19 cellular contexts compared by ENCODE assay signal in genomic region chr14:74577948-74578275, GRCh38. TPM values are rescaled to one million over a fixed set of nuclear protein-coding genes. Genes with fewer than 3 reads are reported as not detected.
A peak's percentile ranks its signal among the peaks of the same experiment; 100 is the strongest.
DNase-seq lines count a peak whose midpoint lies in the region; ATAC-seq, FAIRE-seq and TF ChIP-seq lines count a peak whose summit lies in the region.
"Had no signal": no experiment of that assay in that cellular context is flagged by ENCODE, and none has a peak within 500 bp of the region (broad histone marks: within the 10 kb centered on the region; RNA-seq: fewer than 3 reads in every experiment).

No MANE protein-coding gene starts in this region.

- H3K9ac ChIP-seq in astrocyte (ENCODE audit: low read length) (no peak overlapping the region), neural progenitor cell (no peak overlapping the region)

- no peak for ATAC-seq in GM21717 (IDR thresholded peaks at IDR 0.05; ENCODE audit: unreplicated experiment)
- ATAC-seq: K562 had no signal

- H3K4me2 ChIP-seq in astrocyte (ENCODE audit: low read length) (no peak overlapping the region), neural progenitor cell (no peak overlapping the region)

- H3K27ac Mint-ChIP-seq in astrocyte (ENCODE audit: unreplicated experiment) (peak overlapping the region; percentile 27), neural progenitor cell (peak overlapping the region; percentile 70)

- intact Hi-C loops in tibial artery (cut with DNase I; ENCODE audit: low total_unique reads) = no loop called here

- no peak overlapping the region for H3K27ac ChIP-seq in astrocyte (ENCODE audit: low read depth, low read length)
- no peak overlapping the region for H3K27ac ChIP-seq in neural progenitor cell
- H3K27ac ChIP-seq in tibial artery = peak overlapping the region; percentile 70 to 78
- H3K27ac ChIP-seq: HL-60 had no signal

- no peaks in the 10 kb centered on the region for H3K27me3 ChIP-seq in astrocyte (ENCODE audit: insufficient read depth, low read length)
- no peaks in the 10 kb centered on the region for H3K27me3 ChIP-seq in neural progenitor cell
- H3K27me3 ChIP-seq in tibial artery = no peaks in the 10 kb centered on the region

- H4K20me1 ChIP-seq in astrocyte (ENCODE audit: insufficient read depth, low read length) = no peaks in the 10 kb centered on the region
- H4K20me1 ChIP-seq in neural progenitor cell (ENCODE audit: low read depth) = no peaks in the 10 kb centered on the region

- H3K4me3 ChIP-seq in astrocyte (ENCODE audit: insufficient read depth, low read depth, low read length) (no peak overlapping the region), neural progenitor cell (no peak overlapping the region), tibial artery (no peak overlapping the region)
- H3K4me3 ChIP-seq: HAP-1, K562, PC-9 had no signal

- peaks cover 14% of the 10 kb centered on the region for H3K36me3 ChIP-seq in astrocyte (ENCODE audit: insufficient read depth, low read length)
- H3K36me3 ChIP-seq in neural progenitor cell = no peaks in the 10 kb centered on the region
- peaks cover 0 to 20% (median 0%) of the 10 kb centered on the region in 3 donors for H3K36me3 ChIP-seq in tibial artery
- H3K36me3 ChIP-seq: HAP-1 had no signal

- peaks cover 41% of the 10 kb centered on the region for H3K4me1 ChIP-seq in astrocyte (ENCODE audit: insufficient read depth, low read length)
- H3K4me1 ChIP-seq in neural progenitor cell = no peaks in the 10 kb centered on the region
- H3K4me1 ChIP-seq in tibial artery = peaks cover 0 to 95% (median 67%) of the 10 kb centered on the region in 4 donors

- H3F3A ChIP-seq in neural progenitor cell (ENCODE audit: low read depth) = no peaks in the 10 kb centered on the region

- H3K9me3 ChIP-seq in astrocyte (ENCODE audit: insufficient read depth, low read depth, low read length) (no peaks in the 10 kb centered on the region), neural progenitor cell (ENCODE audit: low read depth) (no peaks in the 10 kb centered on the region), tibial artery (no peaks in the 10 kb centered on the region)
- H3K9me3 ChIP-seq: HAP-1 had no signal

- DNase-seq in HTR-8/SVneo (ENCODE audit: insufficient read length, low spot score) (no peak), astrocyte (ENCODE audit: low read depth) (no peak), neural progenitor cell (ENCODE audit: low spot score) (no peak), tibial artery (no peak), anterior cingulate cortex (lab: John Stamatoyannopoulos, UW) (no peak), NCI-H1436 (lab: John Stamatoyannopoulos, UW) (no peak)
- DNase-seq in stimulated activated CD4-positive, alpha-beta T cell treated with anti-CD3 and anti-CD28 coated beads, Interleukin-4, amount 100 ng/mL, for 1 hour = no peak
- DNase-seq: CD4-positive, alpha-beta memory T cell; MV-4-11; NCI-H1417 treated with DMSO at 0.1 percent for 48 hours; NCI-H2029 treated with DMSO at 0.1 percent for 48 hours; NCI-H2171 treated with DMSO at 0.1 percent for 48 hours; NCI-H748 treated with DMSO at 0.1 percent for 48 hours; PC-9 had no signal

- H3K27me3 Mint-ChIP-seq in astrocyte (ENCODE audit: low read depth, unreplicated experiment) (no peaks in the 10 kb centered on the region), neural progenitor cell (ENCODE audit: insufficient read depth, low read depth) (peaks cover 5% of the 10 kb centered on the region)
- H3K27me3 Mint-ChIP-seq: CD4-positive, alpha-beta memory T cell had no signal

- H3K9me3 Mint-ChIP-seq in astrocyte (ENCODE audit: unreplicated experiment) = peaks cover 4% of the 10 kb centered on the region
- no peaks in the 10 kb centered on the region for H3K9me3 Mint-ChIP-seq in neural progenitor cell
- H3K9me3 Mint-ChIP-seq: CD4-positive, alpha-beta memory T cell had no signal

- FAIRE-seq in HTR-8/SVneo (lab: Jason Lieb, UNC) = peak; percentile 84
- FAIRE-seq in astrocyte (lab: Jason Lieb, UNC) = no peak
- FAIRE-seq: GM19239, K562 had no signal

- H3K4me1 Mint-ChIP-seq in astrocyte (ENCODE audit: low read depth, unreplicated experiment) (peaks cover 50% of the 10 kb centered on the region), neural progenitor cell (peaks cover 25% of the 10 kb centered on the region)

- H3K36me3 Mint-ChIP-seq in astrocyte (ENCODE audit: low read depth, unreplicated experiment) (peaks cover 31% of the 10 kb centered on the region), neural progenitor cell (no peaks in the 10 kb centered on the region)
- H3K36me3 Mint-ChIP-seq: CD4-positive, alpha-beta memory T cell had no signal

- no peak for TF ChIP-seq CTCF in astrocyte (IDR thresholded peaks at IDR 0.05; ENCODE audit: insufficient read depth, low read depth, low read length)
- no peak for TF ChIP-seq CTCF in neural progenitor cell (IDR thresholded peaks at IDR 0.05)
- TF ChIP-seq CTCF in tibial artery (IDR thresholded peaks at IDR 0.05) = no peak

- H3K4me3 Mint-ChIP-seq in astrocyte (ENCODE audit: unreplicated experiment) (no peak overlapping the region), neural progenitor cell (no peak overlapping the region)

- peaks cover 59% of the 10 kb centered on the region for H3K79me2 ChIP-seq in astrocyte (ENCODE audit: insufficient read depth, low read length)
- no peaks in the 10 kb centered on the region for H3K79me2 ChIP-seq in neural progenitor cell (ENCODE audit: low read depth)

- H2AFZ ChIP-seq in astrocyte (ENCODE audit: low read depth, low read length) (no peak overlapping the region), neural progenitor cell (replicated peaks) (no peak overlapping the region)
- H2AFZ ChIP-seq: PC-9 had no signal

RNA-seq across cellular contexts. Expression of gene LTBP2, which starts 34.1 kb away (rescaled TPM):
- total RNA-seq in astrocyte (162 and 196 TPM in 2 replicates), neural progenitor cell (ENCODE audit: low replicate concordance) (0.43 and 0.84 TPM in 2 replicates)

Comparison
In these comparisons a context has a peak if more than half of its experiments do, and no peak if none do; other contexts are left out.
1. H3K27ac ChIP-seq: peak in tibial artery (2 of 2); none in astrocyte (single experiment) and neural progenitor cell (single experiment).
2. RNA of gene LTBP2, which starts 34.1 kb away (total RNA-seq): 162 to 196 TPM in astrocyte; 0.43 to 0.84 TPM in neural progenitor cell; every median in the first group is over 10 times any median in the second.